8 cellular contexts compared by ENCODE assay signal in the genomic region with DNA sequence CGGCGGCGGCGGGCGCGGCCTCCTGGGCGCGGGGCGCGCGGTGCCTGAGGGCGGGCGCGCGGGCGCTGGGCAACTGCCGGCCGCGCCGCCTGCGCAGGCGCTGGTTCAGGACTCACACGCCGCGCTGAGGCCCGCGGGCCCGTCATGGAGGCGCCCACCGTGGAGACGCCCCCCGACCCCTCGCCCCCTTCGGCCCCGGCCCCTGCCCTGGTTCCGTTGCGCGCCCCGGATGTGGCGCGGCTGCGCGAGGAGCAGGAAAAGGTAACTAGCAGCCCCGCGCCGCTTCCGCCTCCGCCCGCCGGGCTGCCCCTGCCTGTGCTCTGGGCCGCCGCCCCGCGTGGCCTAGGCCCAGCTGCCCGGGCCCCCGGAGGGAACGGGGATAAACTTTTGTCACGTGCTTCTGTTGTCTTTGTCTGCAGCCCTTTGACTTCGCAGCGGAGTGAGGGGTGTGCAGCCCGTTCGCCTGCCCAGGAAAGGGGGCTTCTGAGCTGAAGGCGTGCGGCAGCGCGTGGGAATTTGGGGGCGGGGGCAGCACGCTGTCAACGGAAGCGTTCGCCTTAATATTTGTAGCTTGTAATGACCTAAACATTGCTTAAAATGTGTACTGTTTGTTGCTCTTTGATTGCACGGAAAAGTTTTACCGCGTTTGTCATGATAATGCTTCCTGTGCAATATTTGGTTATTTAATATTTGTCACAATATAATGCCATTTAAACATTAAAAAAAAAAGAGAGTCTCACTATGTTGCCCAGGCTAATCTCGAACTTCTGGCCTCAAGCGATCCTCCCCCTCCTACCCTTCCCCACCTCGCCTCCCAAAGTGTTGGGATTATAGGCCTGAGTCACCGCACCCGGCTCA. TPM values are rescaled to one million over a fixed set of nuclear protein-coding genes. Genes with fewer than 3 reads are reported as not detected.
DNase-seq lines count a peak whose midpoint lies in the region; ATAC-seq, FAIRE-seq and TF ChIP-seq lines count a peak whose summit lies in the region.

No MANE protein-coding gene starts in this region.

- H3K27ac ChIP-seq in A549: peak overlapping the region; percentile 79 to 90

- peak overlapping the region; percentile 64 for H3K4me3 ChIP-seq in A549

- no peak for TF ChIP-seq CTCF in A549 (IDR thresholded peaks at IDR 0.05)
- no peak for TF ChIP-seq CTCF in mesothelial cell of epicardium (IDR thresholded peaks at IDR 0.05; ENCODE audit: unreplicated experiment)

- WGBS in A549 (ENCODE audit: missing lambda C conversion rate): under 1% methylated on average over 38 of the region's 79 CpGs

- no peak for TF ChIP-seq RAD21 in A549 (conservative IDR thresholded peaks at IDR 0.05 in 1 of 2, IDR thresholded peaks at IDR 0.05 in 1 of 2)

- H3K27ac Mint-ChIP-seq in activated CD4-positive, alpha-beta memory T cell treated with anti-CD3 and anti-CD28 coated beads, Interleukin-2, amount 10 ng/mL, durations not matched to agents 7 days and 5 days: peak overlapping the region; percentile 86
- H3K27ac Mint-ChIP-seq in mesothelial cell of epicardium: peak overlapping the region; percentile 90

- TF ChIP-seq EP300 in A549 (IDR thresholded peaks at IDR 0.05): no peak

- peak; percentile 86 to 90 for ATAC-seq in A549
- ATAC-seq in GM18870 (IDR thresholded peaks at IDR 0.05; ENCODE audit: unreplicated experiment): peak; percentile 57
- peak; percentile 73 for ATAC-seq in HG03097 (IDR thresholded peaks at IDR 0.05; ENCODE audit: low FRiP score, unreplicated experiment)

- DNase-seq in A549 (ENCODE audit: low read depth in 1 of 2, low spot score in 1 of 2) (peak in 1 of 2 experiments; percentile 67), NCI-H69 (lab: John Stamatoyannopoulos, UW) (peak; percentile 86), mesothelial cell of epicardium (ENCODE audit: low spot score in 2 of 2, unreplicated experiment in 2 of 2) (peak; percentile 30 to 53)
- DNase-seq in activated CD4-positive, alpha-beta memory T cell treated with anti-CD3 and anti-CD28 coated beads, Interleukin-2, amount 10 ng/mL, durations not matched to agents 7 days and 5 days: peak; percentile 83
- peak; percentile 66 for DNase-seq in effector CD4-positive, alpha-beta T cell
- peak; percentile 33 to 53 for DNase-seq in stimulated activated CD8-positive, alpha-beta memory T cell treated with anti-CD3 and anti-CD28 coated beads, Interleukin-2, amount 100 ng/mL, for 1 hour (ENCODE audit: low read depth in 2 of 2)

- peak overlapping the region; percentile 83 for H3K4me2 ChIP-seq in A549

- no peaks in the 10 kb centered on the region for H3K27me3 Mint-ChIP-seq in activated CD4-positive, alpha-beta memory T cell treated with anti-CD3 and anti-CD28 coated beads, Interleukin-2, amount 10 ng/mL, durations not matched to agents 7 days and 5 days
- H3K27me3 Mint-ChIP-seq in mesothelial cell of epicardium (ENCODE audit: low read depth): peaks cover 9% of the 10 kb centered on the region

- H3K4me1 Mint-ChIP-seq in activated CD4-positive, alpha-beta memory T cell treated with anti-CD3 and anti-CD28 coated beads, Interleukin-2, amount 10 ng/mL, durations not matched to agents 7 days and 5 days: peaks cover 48% of the 10 kb centered on the region
- H3K4me1 Mint-ChIP-seq in mesothelial cell of epicardium: peaks cover 39% of the 10 kb centered on the region

- H3K9me3 ChIP-seq in A549: peaks cover 6% of the 10 kb centered on the region; the same call in 1 of the 3 replicates

- TF ChIP-seq POLR2A in A549 (IDR thresholded peaks at IDR 0.05; ENCODE audit: low read length): no peak

- FAIRE-seq in A549 (lab: Jason Lieb, UNC): no peak

- H3K4me1 ChIP-seq in A549: peaks cover 45% of the 10 kb centered on the region

- POLR2A ChIA-PET in A549 (lab: Yijun Ruan, JAX): interaction anchor here (0.7 to 1.9 kb wide), 7 partner anchors 8 to 98 kb away, joined by 3 to 10 read pairs (median 4); no protein-coding TSS in a partner anchor
- POLR2A ChIA-PET in activated CD4-positive, alpha-beta memory T cell treated with anti-CD3 and anti-CD28 coated beads, Interleukin-2, amount 10 ng/mL, durations not matched to agents 7 days and 5 days (lab: Charles Lee): interaction anchor here (0.7 to 2.8 kb wide), 11 partner anchors 8 to 337 kb away, joined by 3 to 18 read pairs (median 5); partner anchors contain the start of genes C19orf12, CCNE1 and POP4

- CTCF ChIA-PET in A549 (lab: Yijun Ruan, JAX): interaction anchor here (0.6 to 2.3 kb wide), 8 partner anchors 16 to 183 kb away, joined by 3 to 6 read pairs (median 4); no protein-coding TSS in a partner anchor
- CTCF ChIA-PET in activated CD4-positive, alpha-beta memory T cell treated with anti-CD3 and anti-CD28 coated beads, Interleukin-2, amount 10 ng/mL, durations not matched to agents 7 days and 5 days (lab: Charles Lee): interaction anchor here (0.9 to 3.2 kb wide), 6 partner anchors 13 to 336 kb away, joined by 3 to 12 read pairs (median 4); partner anchors contain the start of gene POP4

- peak overlapping the region; percentile 93 for H3K4me3 Mint-ChIP-seq in activated CD4-positive, alpha-beta memory T cell treated with anti-CD3 and anti-CD28 coated beads, Interleukin-2, amount 10 ng/mL, durations not matched to agents 7 days and 5 days
- H3K4me3 Mint-ChIP-seq in mesothelial cell of epicardium: peak overlapping the region; percentile 95

- peaks cover 9% of the 10 kb centered on the region for H3K36me3 Mint-ChIP-seq in activated CD4-positive, alpha-beta memory T cell treated with anti-CD3 and anti-CD28 coated beads, Interleukin-2, amount 10 ng/mL, durations not matched to agents 7 days and 5 days (ENCODE audit: low read depth)
- H3K36me3 Mint-ChIP-seq in mesothelial cell of epicardium: no peaks in the 10 kb centered on the region

- H3K9me3 Mint-ChIP-seq in activated CD4-positive, alpha-beta memory T cell treated with anti-CD3 and anti-CD28 coated beads, Interleukin-2, amount 10 ng/mL, durations not matched to agents 7 days and 5 days: no peaks in the 10 kb centered on the region
- peaks cover 5% of the 10 kb centered on the region for H3K9me3 Mint-ChIP-seq in mesothelial cell of epicardium

TF ChIP-seq in A549, 52 proteins besides CTCF, POLR2A, EP300 and RAD21 (continues in another document):
- no peak for TF ChIP-seq ZFP36 (IDR thresholded peaks at IDR 0.05; ENCODE audit: borderline replicate concordance, partially characterized antibody)
- TF ChIP-seq MAFK (IDR thresholded peaks at IDR 0.05; ENCODE audit: partially characterized antibody): peak; percentile 43
- no peak for TF ChIP-seq E2F6 (IDR thresholded peaks at IDR 0.05; ENCODE audit: borderline replicate concordance, low read depth)
- no peak for TF ChIP-seq ZSCAN20 (CRISPR knock-in tag; IDR thresholded peaks at IDR 0.05)
- TF ChIP-seq GATA3 (IDR thresholded peaks at IDR 0.05; ENCODE audit: borderline replicate concordance): 0 out of 2 replicates have a peak, but pooled peaks have one; percentile 8
- TF ChIP-seq TFCP2L1 (CRISPR knock-in tag; IDR thresholded peaks at IDR 0.05): 0 out of 2 replicates have a peak, but pooled peaks have one; percentile 67
- TF ChIP-seq NPAS2 (CRISPR knock-in tag; IDR thresholded peaks at IDR 0.05; ENCODE audit: borderline replicate concordance): no peak
- TF ChIP-seq, protein P1, sequence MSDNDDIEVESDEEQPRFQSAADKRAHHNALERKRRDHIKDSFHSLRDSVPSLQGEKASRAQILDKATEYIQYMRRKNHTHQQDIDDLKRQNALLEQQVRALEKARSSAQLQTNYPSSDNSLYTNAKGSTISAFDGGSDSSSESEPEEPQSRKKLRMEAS (IDR thresholded peaks at IDR 0.05): peak; percentile 96
- TF ChIP-seq, protein P2, sequence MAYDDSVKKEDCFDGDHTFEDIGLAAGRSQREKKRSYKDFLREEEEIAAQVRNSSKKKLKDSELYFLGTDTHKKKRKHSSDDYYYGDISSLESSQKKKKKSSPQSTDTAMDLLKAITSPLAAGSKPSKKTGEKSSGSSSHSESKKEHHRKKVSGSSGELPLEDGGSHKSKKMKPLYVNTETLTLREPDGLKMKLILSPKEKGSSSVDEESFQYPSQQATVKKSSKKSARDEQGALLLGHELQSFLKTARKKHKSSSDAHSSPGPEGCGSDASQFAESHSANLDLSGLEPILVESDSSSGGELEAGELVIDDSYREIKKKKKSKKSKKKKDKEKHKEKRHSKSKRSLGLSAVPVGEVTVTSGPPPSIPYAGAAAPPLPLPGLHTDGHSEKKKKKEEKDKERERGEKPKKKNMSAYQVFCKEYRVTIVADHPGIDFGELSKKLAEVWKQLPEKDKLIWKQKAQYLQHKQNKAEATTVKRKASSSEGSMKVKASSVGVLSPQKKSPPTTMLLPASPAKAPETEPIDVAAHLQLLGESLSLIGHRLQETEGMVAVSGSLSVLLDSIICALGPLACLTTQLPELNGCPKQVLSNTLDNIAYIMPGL (CRISPR knock-in tag; IDR thresholded peaks at IDR 0.05; ENCODE audit: borderline replicate concordance): peak; percentile 80
- TF ChIP-seq, protein P3, sequence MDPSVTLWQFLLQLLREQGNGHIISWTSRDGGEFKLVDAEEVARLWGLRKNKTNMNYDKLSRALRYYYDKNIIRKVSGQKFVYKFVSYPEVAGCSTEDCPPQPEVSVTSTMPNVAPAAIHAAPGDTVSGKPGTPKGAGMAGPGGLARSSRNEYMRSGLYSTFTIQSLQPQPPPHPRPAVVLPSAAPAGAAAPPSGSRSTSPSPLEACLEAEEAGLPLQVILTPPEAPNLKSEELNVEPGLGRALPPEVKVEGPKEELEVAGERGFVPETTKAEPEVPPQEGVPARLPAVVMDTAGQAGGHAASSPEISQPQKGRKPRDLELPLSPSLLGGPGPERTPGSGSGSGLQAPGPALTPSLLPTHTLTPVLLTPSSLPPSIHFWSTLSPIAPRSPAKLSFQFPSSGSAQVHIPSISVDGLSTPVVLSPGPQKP (IDR thresholded peaks at IDR 0.05; ENCODE audit: low read depth, low read length): no peak

RNA-seq across cellular contexts. Expression of gene URI1, which starts 0.6 kb away (rescaled TPM):
- polyA plus RNA-seq in A549 (2011; rRNA removed) (157 and 228 TPM in 2 replicates), A549 (2017; fragmentation: RNase III; extraction: RNeasy Plus Mini Kit Qiagen cat#74134 plus additional on column Dnase treatment) (116 to 125 TPM (median 119 TPM) in 3 replicates)
- polyA plus RNA-seq in A549 (2012; cell fraction: cytosol; rRNA removed): 49.3 and 63.3 TPM in 2 replicates
- polyA plus RNA-seq in A549 (2012; cell fraction: nucleus; rRNA removed): 13.8 and 26.8 TPM in 2 replicates
- polyA minus RNA-seq in A549 (2011; rRNA and poly(A)+ RNA removed): 112 and 125 TPM in 2 replicates
- total RNA-seq in activated CD4-positive, alpha-beta memory T cell treated with anti-CD3 and anti-CD28 coated beads, Interleukin-2, amount 10 ng/mL, durations not matched to agents 7 days and 5 days: 10 to 100 TPM; 55.5 to 59.0 TPM
- total RNA-seq in mesothelial cell of epicardium: 61.7 to 65.5 TPM (median 63.6 TPM) in 3 replicates
